Comparison of ENCODE assay signal across 8 cellular contexts in the genomic region with DNA sequence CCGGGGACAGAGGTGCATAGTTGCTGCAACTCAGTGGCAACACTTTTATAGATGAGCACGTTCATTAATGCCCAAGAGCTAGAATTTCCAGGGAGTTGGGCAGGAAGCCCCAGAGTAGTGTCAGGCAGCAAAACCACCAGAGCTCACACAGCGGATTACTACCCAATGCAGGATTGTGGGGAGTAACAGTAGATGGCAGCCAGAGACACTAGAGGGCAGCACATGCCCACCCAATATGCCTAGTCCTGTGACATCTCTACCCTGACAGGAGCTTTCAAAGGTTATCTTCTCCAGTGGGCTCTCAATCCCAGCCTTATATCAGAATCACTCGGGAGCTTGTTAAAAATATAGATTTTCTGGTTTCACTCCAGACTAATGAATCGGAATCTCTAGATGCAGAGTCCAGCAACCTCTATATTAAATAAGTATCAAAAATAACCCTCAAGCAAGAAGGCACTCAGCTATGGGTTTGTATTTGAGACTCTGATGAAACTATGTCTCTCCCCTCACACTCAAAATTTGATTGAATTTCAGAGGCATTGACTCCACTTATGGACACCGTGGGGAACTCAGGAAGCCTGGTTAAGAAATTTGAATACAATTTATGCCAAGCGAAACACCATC. TPM values are rescaled to one million over a fixed set of nuclear protein-coding genes. Genes with fewer than 3 reads are reported as not detected.
DNase-seq lines count a peak whose midpoint lies in the region; ATAC-seq and TF ChIP-seq lines count a peak whose summit lies in the region.

No MANE protein-coding gene starts in this region.

- peak; percentile 76 for DNase-seq in EL
- DNase-seq in HCEC 1CT: peak; percentile 55
- peak; percentile 53 for DNase-seq in NCI-H1105 (lab: John Stamatoyannopoulos, UW)
- DNase-seq in activated naive CD8-positive, alpha-beta T cell treated with anti-CD3 and anti-CD28 coated beads, Interleukin-2, amount 50 U/mL, for 16 hours (ENCODE audit: low read depth, low spot score): peak; percentile 76
- peak; percentile 86 for DNase-seq in cardiac septum (ENCODE audit: low spot score)
- DNase-seq in psoas muscle: peak; percentile 77 to 85
- peak; percentile 78 to 89 for DNase-seq in aorta

- no peaks in the 10 kb centered on the region for H4K20me1 ChIP-seq in SU-DHL-6 (ENCODE audit: low read depth, low read length)

- TF ChIP-seq CTCF in SU-DHL-6 (IDR thresholded peaks at IDR 0.05; ENCODE audit: insufficient read depth, low read length, poor library complexity, severe bottlenecking) (peak; percentile 77), psoas muscle (IDR thresholded peaks at IDR 0.05) (peak; percentile 84)

- no peaks in the 10 kb centered on the region for H3F3A ChIP-seq in SU-DHL-6 (ENCODE audit: insufficient read depth)

- no peaks in the 10 kb centered on the region for H3K36me3 ChIP-seq in SU-DHL-6 (ENCODE audit: low read length)
- no peaks in the 10 kb centered on the region for H3K36me3 ChIP-seq in psoas muscle (ENCODE audit: insufficient read depth in 1 of 2, low read depth in 1 of 2)
- H3K36me3 ChIP-seq in aorta (ENCODE audit: control insufficient read depth in 1 of 2, insufficient read depth in 2 of 2, low read length in 1 of 2): no peaks in the 10 kb centered on the region

- H3K4me2 ChIP-seq in SU-DHL-6 (ENCODE audit: low read depth, low read length, poor library complexity, severe bottlenecking): no peak overlapping the region

- H2AFZ ChIP-seq in SU-DHL-6 (ENCODE audit: low read depth, low read length, severe bottlenecking): no peak overlapping the region

- no peaks in the 10 kb centered on the region for H3K79me2 ChIP-seq in SU-DHL-6 (ENCODE audit: insufficient read depth, low read length)

- WGBS in psoas muscle, 3 donors: 23 to 26% (median 25%) methylated on average over 7 of the region's 7 CpGs
- WGBS in aorta, 2 donors: 25 to 27% methylated on average over 7 of the region's 7 CpGs

- no peaks in the 10 kb centered on the region for H3K27me3 ChIP-seq in SU-DHL-6 (ENCODE audit: low read length)
- peaks cover 0 to 15% (median 1%) of the 10 kb centered on the region in 3 donors for H3K27me3 ChIP-seq in psoas muscle (ENCODE audit: insufficient read depth in 3 of 3, low read length in 2 of 3)
- H3K27me3 ChIP-seq in aorta (ENCODE audit: control insufficient read depth in 1 of 2, insufficient read depth in 2 of 2, low read length in 1 of 2): peaks cover 0 to 2% of the 10 kb centered on the region in 2 donors

- H3K4me3 ChIP-seq in SU-DHL-6 (ENCODE audit: insufficient read depth, low read length, poor library complexity, severe bottlenecking) (no peak overlapping the region), psoas muscle (no peak overlapping the region), aorta (ENCODE audit: low read length in 2 of 2) (no peak overlapping the region)

- H3K9me3 ChIP-seq in SU-DHL-6 (ENCODE audit: insufficient read depth, low read length) (no peaks in the 10 kb centered on the region), psoas muscle (no peaks in the 10 kb centered on the region), aorta (ENCODE audit: control insufficient read depth, low read length) (no peaks in the 10 kb centered on the region)

- H3K4me1 ChIP-seq in psoas muscle: no peaks in the 10 kb centered on the region
- H3K4me1 ChIP-seq in aorta (ENCODE audit: control insufficient read depth in 1 of 2, insufficient read depth in 2 of 2, low read length in 2 of 2): no peaks in the 10 kb centered on the region

- no peaks in the 10 kb centered on the region for H3K9me2 ChIP-seq in SU-DHL-6 (replicated peaks; ENCODE audit: insufficient read depth, low read length)

- H3K27ac ChIP-seq in SU-DHL-6 (ENCODE audit: low read depth, low read length): no peak overlapping the region
- H3K27ac ChIP-seq in psoas muscle: no peak overlapping the region
- H3K27ac ChIP-seq in aorta (ENCODE audit: low read depth in 1 of 2, low read length in 2 of 2): no peak overlapping the region

- no peak overlapping the region for H3K9ac ChIP-seq in SU-DHL-6 (ENCODE audit: low read length)

- ATAC-seq in psoas muscle (peak; percentile 98 to 100 (median 100)), aorta (ENCODE audit: low FRiP score) (peak; percentile 93)

- intact Hi-C loops in cardiac septum (cut with DNase I): loop anchor here (2.0 to 5.0 kb wide), 2 partner anchors 85 to 193 kb away; no protein-coding TSS in a partner anchor
- intact Hi-C loops in psoas muscle (cut with DNase I): loop anchor here (1.0 to 10.0 kb wide), 7 partner anchors 83 to 575 kb away; partner anchors contain the start of gene PIGO (in 2 of the 2)
- intact Hi-C loops in aorta (cut with DNase I): loop anchor here (1.0 to 10.0 kb wide), 4 partner anchors 83 to 196 kb away; partner anchors contain the start of gene PIGO (in 1 of the 2)

RNA-seq across cellular contexts. Expression of gene PHF24, which starts 58.4 kb away (rescaled TPM):
- total RNA-seq in cardiac septum: 0.57 TPM
- under 1 TPM in 2 of 4 donors, not detected in 2; 0.04 to 0.11 TPM for total RNA-seq in psoas muscle
- under 1 TPM in 2 of 3 donors, not detected in 1; 0.03 to 0.04 TPM for polyA plus RNA-seq in psoas muscle
- total RNA-seq in aorta: under 1 TPM; 0.57 to 0.88 TPM
- polyA plus RNA-seq in aorta: not detected
